17 cellular contexts compared by ENCODE assay signal in the genomic region with DNA sequence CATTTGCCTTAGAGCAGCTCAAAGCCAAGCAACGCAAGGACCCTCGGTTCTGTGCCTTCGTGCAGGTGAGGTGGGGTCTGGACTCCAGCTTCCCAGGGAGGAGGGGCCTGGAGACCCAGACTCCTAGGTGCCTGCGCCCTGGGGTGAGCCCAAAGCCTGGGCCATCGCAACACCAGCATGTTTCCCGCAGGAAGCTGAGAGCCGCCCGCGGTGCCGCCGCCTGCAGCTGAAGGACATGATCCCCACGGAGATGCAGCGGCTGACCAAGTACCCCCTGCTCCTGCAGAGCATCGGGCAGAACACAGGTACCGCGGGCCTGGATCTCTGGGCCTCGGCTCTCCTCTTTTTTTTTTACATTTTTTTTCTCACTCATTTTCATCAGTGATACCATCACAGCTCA. TPM values are rescaled to one million over a fixed set of nuclear protein-coding genes. Genes with fewer than 3 reads are reported as not detected.
A peak's percentile ranks its signal among the peaks of the same experiment; 100 is the strongest.
DNase-seq lines count a peak whose midpoint lies in the region; ATAC-seq and TF ChIP-seq lines count a peak whose summit lies in the region.
"Had no signal": no experiment of that assay in that cellular context is flagged by ENCODE, and none has a peak within 500 bp of the region (broad histone marks: within the 10 kb centered on the region; RNA-seq: fewer than 3 reads in every experiment).

No MANE protein-coding gene starts in this region.

- no peaks in the 10 kb centered on the region for H3K27me3 Mint-ChIP-seq in activated T-cell treated with anti-CD3 and anti-CD28 coated beads, Interleukin-2, amount 50 U/mL, for 24 hours
- H3K27me3 Mint-ChIP-seq in T-helper 17 cell (no peaks in the 10 kb centered on the region), nephron progenitor cell (ENCODE audit: low read depth, poor library complexity) (no peaks in the 10 kb centered on the region)
- H3K27me3 Mint-ChIP-seq: B cell, IgD-negative memory B cell had no signal

- no peak for ATAC-seq in T-helper 17 cell
- ATAC-seq: GM23338, HepG2 had no signal

- no peak for TF ChIP-seq CTCF in nephron progenitor cell (IDR thresholded peaks at IDR 0.05)

- peak overlapping the region; percentile 37 for H3K27ac Mint-ChIP-seq in activated T-cell treated with anti-CD3 and anti-CD28 coated beads, Interleukin-2, amount 50 U/mL, for 24 hours
- H3K27ac Mint-ChIP-seq in T-helper 17 cell (no peak overlapping the region), nephron progenitor cell (peak overlapping the region; percentile 77)
- H3K27ac Mint-ChIP-seq: B cell, GM23338, HFFc6, IgD-negative memory B cell had no signal

- DNase-seq in activated T-cell treated with anti-CD3 and anti-CD28 coated beads, Interleukin-2, amount 50 U/mL, for 24 hours, result no peak
- no peak for DNase-seq in activated T-cell treated with anti-CD3 and anti-CD28 coated beads, Interleukin-2, amount 50 U/mL, for 48 hours
- DNase-seq in T-helper 17 cell (no peak), nephron progenitor cell (no peak), cerebellum (ENCODE audit: low spot score) (no peak), DMS153 treated with DMSO at 0.1 percent for 48 hours (lab: John Stamatoyannopoulos, UW; ENCODE audit: unreplicated experiment) (no peak)
- DNase-seq: CD8-positive, alpha-beta memory T cell; COR-L47; DMS 273 treated with DMSO at 0.1 percent for 48 hours; HCEC 1CT; HFFc6 had no signal

- H3K4me1 Mint-ChIP-seq in activated T-cell treated with anti-CD3 and anti-CD28 coated beads, Interleukin-2, amount 50 U/mL, for 24 hours (ENCODE audit: low read depth), result peaks cover 42% of the 10 kb centered on the region
- H3K4me1 Mint-ChIP-seq in T-helper 17 cell (peaks cover 30% of the 10 kb centered on the region), nephron progenitor cell (peaks cover 41% of the 10 kb centered on the region)

- H3K9me3 Mint-ChIP-seq in activated T-cell treated with anti-CD3 and anti-CD28 coated beads, Interleukin-2, amount 50 U/mL, for 24 hours, result no peaks in the 10 kb centered on the region
- H3K9me3 Mint-ChIP-seq in nephron progenitor cell, result no peaks in the 10 kb centered on the region
- H3K9me3 Mint-ChIP-seq: CD8-positive, alpha-beta memory T cell; GM23338; HFFc6; IgD-negative memory B cell had no signal

- no peaks in the 10 kb centered on the region for H3K9me3 ChIP-seq in T-helper 17 cell (ENCODE audit: control insufficient read depth, low read length, poor library complexity, severe bottlenecking)
- H3K9me3 ChIP-seq: BLaER1 treated with 17β-estradiol and CSF1 and Interleukin-3, amounts not matched to agents 10 nM and 100 nM had no signal

- no peak overlapping the region for H3K4me3 Mint-ChIP-seq in activated T-cell treated with anti-CD3 and anti-CD28 coated beads, Interleukin-2, amount 50 U/mL, for 24 hours
- H3K4me3 Mint-ChIP-seq in T-helper 17 cell (peak overlapping the region; percentile 59), nephron progenitor cell (no peak overlapping the region)
- H3K4me3 Mint-ChIP-seq: B cell; CD8-positive, alpha-beta memory T cell; GM23338; HFFc6; IgD-negative memory B cell had no signal

- H3K36me3 Mint-ChIP-seq in activated T-cell treated with anti-CD3 and anti-CD28 coated beads, Interleukin-2, amount 50 U/mL, for 24 hours (ENCODE audit: low read depth), result peaks cover 97% of the 10 kb centered on the region
- H3K36me3 Mint-ChIP-seq in T-helper 17 cell (ENCODE audit: low read depth) (peaks cover 10% of the 10 kb centered on the region), nephron progenitor cell (ENCODE audit: low read depth) (peaks cover 57% of the 10 kb centered on the region)

RNA-seq across cellular contexts. Expression of a gene that starts 19.6 kb away (rescaled TPM):
- total RNA-seq in T-helper 17 cell (100 to 1,000 TPM; 929 to 961 TPM), cerebellum (11.2 TPM)

RNA-seq across cellular contexts. Expression of a gene that starts 25.5 kb away (rescaled TPM):
- total RNA-seq in T-helper 17 cell (10 to 100 TPM in 1 of 2 donors, 1 to 10 TPM in 1; 1.6 to 27.3 TPM), cerebellum (not detected)
- total RNA-seq: A172, GM23338 had no signal

RNA-seq across cellular contexts. Expression of a gene that starts 25.7 kb away (rescaled TPM):
- total RNA-seq in T-helper 17 cell (1 to 10 TPM; 2.4 to 3.1 TPM), cerebellum (not detected)
- total RNA-seq: HepG2 had no signal

RNA-seq across cellular contexts. Expression of a gene that starts 42.5 kb away (rescaled TPM):
- 1,000 to 10,000 TPM; 3,299 to 3,349 TPM for total RNA-seq in T-helper 17 cell
- total RNA-seq in cerebellum, result 229 TPM

RNA-seq across cellular contexts. Expression of a gene that starts 56.5 kb away (rescaled TPM):
- total RNA-seq in T-helper 17 cell, result 10 to 100 TPM; 90.1 to 98.3 TPM
- 62.8 TPM for total RNA-seq in cerebellum

Comparison
In these comparisons a context has a peak if more than half of its experiments do, and no peak if none do; other contexts are left out.
1. RNA of a gene that starts 19.6 kb away (total RNA-seq): 929 to 961 TPM in T-helper 17 cell; 11.2 TPM in cerebellum (single experiment); every median in the first group is over 10 times any median in the second.